Comparison of ENCODE assay signal across 1 cellular context in the genomic region with DNA sequence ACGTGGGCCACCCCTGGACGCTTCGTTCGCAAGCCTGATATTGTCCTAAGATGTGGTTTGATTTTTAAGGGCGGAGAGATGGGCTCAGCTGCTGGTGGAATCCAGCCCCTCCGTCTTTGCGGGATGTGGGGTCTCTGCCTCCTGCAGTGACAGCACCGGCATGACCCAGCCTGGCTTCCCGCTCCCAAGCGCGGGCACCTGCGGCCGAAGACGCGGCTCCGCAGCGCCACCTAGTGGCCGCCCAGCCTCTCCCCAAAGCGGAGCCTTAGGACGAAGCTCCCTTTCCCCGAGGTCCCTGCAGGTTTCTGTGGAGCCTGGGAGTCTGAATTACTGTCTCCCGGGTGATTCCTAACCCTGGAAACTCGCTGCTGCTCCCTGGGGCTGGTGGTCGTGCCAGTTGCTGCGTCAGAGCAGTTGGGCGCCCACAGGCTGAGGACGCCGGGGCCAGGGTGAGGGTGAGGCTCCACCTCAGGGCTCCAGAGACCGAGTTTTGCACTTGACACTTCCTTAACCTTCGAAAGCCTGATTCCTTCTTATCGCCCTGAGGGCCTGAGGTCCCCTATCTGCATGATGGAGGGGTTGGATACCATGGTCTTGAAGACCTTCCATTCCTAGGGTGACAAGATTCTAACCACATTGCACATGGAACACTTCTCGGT.
A peak's percentile ranks its signal among the peaks of the same experiment; 100 is the strongest.
TF ChIP-seq lines count a peak whose summit lies in the region.

No MANE protein-coding gene starts in this region.

TF ChIP-seq in HepG2, 621 proteins besides CTCF, POLR2A, EP300 and RAD21 (continued from another document and continues in another):
- TF ChIP-seq, protein P1, sequence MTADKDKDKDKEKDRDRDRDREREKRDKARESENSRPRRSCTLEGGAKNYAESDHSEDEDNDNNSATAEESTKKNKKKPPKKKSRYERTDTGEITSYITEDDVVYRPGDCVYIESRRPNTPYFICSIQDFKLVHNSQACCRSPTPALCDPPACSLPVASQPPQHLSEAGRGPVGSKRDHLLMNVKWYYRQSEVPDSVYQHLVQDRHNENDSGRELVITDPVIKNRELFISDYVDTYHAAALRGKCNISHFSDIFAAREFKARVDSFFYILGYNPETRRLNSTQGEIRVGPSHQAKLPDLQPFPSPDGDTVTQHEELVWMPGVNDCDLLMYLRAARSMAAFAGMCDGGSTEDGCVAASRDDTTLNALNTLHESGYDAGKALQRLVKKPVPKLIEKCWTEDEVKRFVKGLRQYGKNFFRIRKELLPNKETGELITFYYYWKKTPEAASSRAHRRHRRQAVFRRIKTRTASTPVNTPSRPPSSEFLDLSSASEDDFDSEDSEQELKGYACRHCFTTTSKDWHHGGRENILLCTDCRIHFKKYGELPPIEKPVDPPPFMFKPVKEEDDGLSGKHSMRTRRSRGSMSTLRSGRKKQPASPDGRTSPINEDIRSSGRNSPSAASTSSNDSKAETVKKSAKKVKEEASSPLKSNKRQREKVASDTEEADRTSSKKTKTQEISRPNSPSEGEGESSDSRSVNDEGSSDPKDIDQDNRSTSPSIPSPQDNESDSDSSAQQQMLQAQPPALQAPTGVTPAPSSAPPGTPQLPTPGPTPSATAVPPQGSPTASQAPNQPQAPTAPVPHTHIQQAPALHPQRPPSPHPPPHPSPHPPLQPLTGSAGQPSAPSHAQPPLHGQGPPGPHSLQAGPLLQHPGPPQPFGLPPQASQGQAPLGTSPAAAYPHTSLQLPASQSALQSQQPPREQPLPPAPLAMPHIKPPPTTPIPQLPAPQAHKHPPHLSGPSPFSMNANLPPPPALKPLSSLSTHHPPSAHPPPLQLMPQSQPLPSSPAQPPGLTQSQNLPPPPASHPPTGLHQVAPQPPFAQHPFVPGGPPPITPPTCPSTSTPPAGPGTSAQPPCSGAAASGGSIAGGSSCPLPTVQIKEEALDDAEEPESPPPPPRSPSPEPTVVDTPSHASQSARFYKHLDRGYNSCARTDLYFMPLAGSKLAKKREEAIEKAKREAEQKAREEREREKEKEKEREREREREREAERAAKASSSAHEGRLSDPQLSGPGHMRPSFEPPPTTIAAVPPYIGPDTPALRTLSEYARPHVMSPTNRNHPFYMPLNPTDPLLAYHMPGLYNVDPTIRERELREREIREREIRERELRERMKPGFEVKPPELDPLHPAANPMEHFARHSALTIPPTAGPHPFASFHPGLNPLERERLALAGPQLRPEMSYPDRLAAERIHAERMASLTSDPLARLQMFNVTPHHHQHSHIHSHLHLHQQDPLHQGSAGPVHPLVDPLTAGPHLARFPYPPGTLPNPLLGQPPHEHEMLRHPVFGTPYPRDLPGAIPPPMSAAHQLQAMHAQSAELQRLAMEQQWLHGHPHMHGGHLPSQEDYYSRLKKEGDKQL (CRISPR knock-in tag; IDR thresholded peaks at IDR 0.05; ENCODE audit: low read depth), result no peak
- TF ChIP-seq, protein P2, sequence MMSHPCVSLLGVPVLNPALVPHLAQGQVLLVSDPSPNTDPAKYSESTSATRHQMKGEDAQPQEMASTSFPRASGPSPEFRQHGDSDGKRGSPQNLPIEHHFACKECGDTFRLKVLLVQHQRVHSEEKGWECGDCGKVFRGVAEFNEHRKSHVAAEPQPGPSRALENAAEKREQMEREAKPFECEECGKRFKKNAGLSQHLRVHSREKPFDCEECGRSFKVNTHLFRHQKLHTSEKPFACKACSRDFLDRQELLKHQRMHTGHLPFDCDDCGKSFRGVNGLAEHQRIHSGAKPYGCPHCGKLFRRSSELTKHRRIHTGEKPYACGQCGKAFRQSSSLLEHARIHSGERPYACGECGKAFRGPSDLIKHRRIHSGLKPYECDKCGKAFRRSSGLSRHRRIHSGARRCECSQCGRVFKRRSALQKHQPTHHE (CRISPR knock-in tag; IDR thresholded peaks at IDR 0.05; ENCODE audit: borderline replicate concordance), result no peak
- TF ChIP-seq ERF (CRISPR knock-in tag; IDR thresholded peaks at IDR 0.05) (no peak), ZNF605 (CRISPR knock-in tag; IDR thresholded peaks at IDR 0.05) (0 out of 2 replicates have a peak, but pooled peaks have one; percentile 16), MBNL3 (CRISPR knock-in tag; conservative IDR thresholded peaks at IDR 0.05) (no peak), BRD4 (CRISPR knock-in tag; IDR thresholded peaks at IDR 0.05) (no peak), HNRNPH1 (optimal IDR thresholded peaks at IDR 0.05; ENCODE audit: low read depth, low read length) (no peak), HOXA3 (CRISPR knock-in tag; IDR thresholded peaks at IDR 0.05) (no peak), ZBTB37 (CRISPR knock-in tag; IDR thresholded peaks at IDR 0.05) (no peak), MEIS1 (CRISPR knock-in tag; IDR thresholded peaks at IDR 0.05; ENCODE audit: borderline replicate concordance) (no peak), TFDP1 (CRISPR knock-in tag; IDR thresholded peaks at IDR 0.05; ENCODE audit: borderline replicate concordance) (peak; percentile 73; the same call in 1 of the 2 replicates), KDM5B (CRISPR knock-in tag; IDR thresholded peaks at IDR 0.05; ENCODE audit: borderline replicate concordance) (peak; percentile 18; the same call in 1 of the 2 replicates), CREB1 (IDR thresholded peaks at IDR 0.05) (no peak), CREB1 (CRISPR knock-in tag; IDR thresholded peaks at IDR 0.05) (no peak), ZNF501 (CRISPR knock-in tag; IDR thresholded peaks at IDR 0.05) (0 out of 2 replicates have a peak, but pooled peaks have one; percentile 32), STAG1 (CRISPR knock-in tag; IDR thresholded peaks at IDR 0.05) (peak; percentile 75), CC2D1A (CRISPR knock-in tag; IDR thresholded peaks at IDR 0.05) (no peak), SRSF9 (IDR thresholded peaks at IDR 0.05; ENCODE audit: borderline replicate concordance, insufficient read depth, low read depth, low read length, poor library complexity, severe bottlenecking) (no peak), NKX3-1 (CRISPR knock-in tag; IDR thresholded peaks at IDR 0.05) (no peak), ZNF577 (CRISPR knock-in tag; IDR thresholded peaks at IDR 0.05; ENCODE audit: borderline replicate concordance, low read depth) (no peak), ZNF121 (CRISPR knock-in tag; IDR thresholded peaks at IDR 0.05) (no peak), PATZ1 (CRISPR knock-in tag; IDR thresholded peaks at IDR 0.05) (no peak), ZNF7 (CRISPR knock-in tag; IDR thresholded peaks at IDR 0.05) (no peak), KLF15 (CRISPR knock-in tag; IDR thresholded peaks at IDR 0.05; ENCODE audit: borderline replicate concordance) (no peak), ZNF18 (CRISPR knock-in tag; IDR thresholded peaks at IDR 0.05; ENCODE audit: insufficient replicate concordance) (no peak), NFATC3 (CRISPR knock-in tag; IDR thresholded peaks at IDR 0.05) (peak; percentile 73; the same call in 1 of the 2 replicates), PHF8 (CRISPR knock-in tag; IDR thresholded peaks at IDR 0.05) (0 out of 2 replicates have a peak, but pooled peaks have one; percentile 16), ZNF598 (CRISPR knock-in tag; IDR thresholded peaks at IDR 0.05; ENCODE audit: borderline replicate concordance) (peak; percentile 84; the same call in 1 of the 2 replicates), NCOA5 (CRISPR knock-in tag; IDR thresholded peaks at IDR 0.05) (no peak), HNF1B (CRISPR knock-in tag; IDR thresholded peaks at IDR 0.05) (no peak), FOSL1 (CRISPR knock-in tag; IDR thresholded peaks at IDR 0.05; ENCODE audit: borderline replicate concordance) (no peak), MTA1 (CRISPR knock-in tag; IDR thresholded peaks at IDR 0.05; ENCODE audit: borderline replicate concordance) (no peak)
- TF ChIP-seq, protein P3, sequence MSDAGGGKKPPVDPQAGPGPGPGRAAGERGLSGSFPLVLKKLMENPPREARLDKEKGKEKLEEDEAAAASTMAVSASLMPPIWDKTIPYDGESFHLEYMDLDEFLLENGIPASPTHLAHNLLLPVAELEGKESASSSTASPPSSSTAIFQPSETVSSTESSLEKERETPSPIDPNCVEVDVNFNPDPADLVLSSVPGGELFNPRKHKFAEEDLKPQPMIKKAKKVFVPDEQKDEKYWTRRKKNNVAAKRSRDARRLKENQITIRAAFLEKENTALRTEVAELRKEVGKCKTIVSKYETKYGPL (CRISPR knock-in tag; IDR thresholded peaks at IDR 0.05), result no peak
- TF ChIP-seq, protein P4, sequence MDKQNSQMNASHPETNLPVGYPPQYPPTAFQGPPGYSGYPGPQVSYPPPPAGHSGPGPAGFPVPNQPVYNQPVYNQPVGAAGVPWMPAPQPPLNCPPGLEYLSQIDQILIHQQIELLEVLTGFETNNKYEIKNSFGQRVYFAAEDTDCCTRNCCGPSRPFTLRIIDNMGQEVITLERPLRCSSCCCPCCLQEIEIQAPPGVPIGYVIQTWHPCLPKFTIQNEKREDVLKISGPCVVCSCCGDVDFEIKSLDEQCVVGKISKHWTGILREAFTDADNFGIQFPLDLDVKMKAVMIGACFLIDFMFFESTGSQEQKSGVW (CRISPR knock-in tag; IDR thresholded peaks at IDR 0.05; ENCODE audit: borderline replicate concordance), result no peak
- TF ChIP-seq, protein P5, sequence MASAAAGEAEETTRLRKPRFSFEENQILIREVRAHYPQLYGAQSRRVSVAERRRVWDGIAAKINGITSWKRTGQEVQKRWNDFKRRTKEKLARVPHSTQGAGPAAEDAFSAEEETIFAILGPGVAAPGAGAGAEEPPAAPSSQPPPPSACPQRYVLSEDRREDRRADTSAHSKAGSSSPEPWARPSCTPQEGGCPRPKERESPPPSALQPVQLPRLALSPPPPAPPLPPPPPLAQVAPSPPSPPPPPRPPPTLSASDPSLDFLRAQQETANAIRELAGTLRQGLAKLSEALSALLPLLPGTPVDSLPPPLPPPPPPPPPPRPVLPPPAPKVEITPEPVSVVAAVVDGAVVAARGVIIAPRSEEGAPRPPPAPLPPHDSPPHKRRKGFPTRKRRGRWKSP (CRISPR knock-in tag; IDR thresholded peaks at IDR 0.05), result no peak
- TF ChIP-seq, protein P6, sequence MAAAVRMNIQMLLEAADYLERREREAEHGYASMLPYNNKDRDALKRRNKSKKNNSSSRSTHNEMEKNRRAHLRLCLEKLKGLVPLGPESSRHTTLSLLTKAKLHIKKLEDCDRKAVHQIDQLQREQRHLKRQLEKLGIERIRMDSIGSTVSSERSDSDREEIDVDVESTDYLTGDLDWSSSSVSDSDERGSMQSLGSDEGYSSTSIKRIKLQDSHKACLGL (CRISPR knock-in tag; IDR thresholded peaks at IDR 0.05), result 0 out of 2 replicates have a peak, but pooled peaks have one; percentile 28
- TF ChIP-seq, protein P7, sequence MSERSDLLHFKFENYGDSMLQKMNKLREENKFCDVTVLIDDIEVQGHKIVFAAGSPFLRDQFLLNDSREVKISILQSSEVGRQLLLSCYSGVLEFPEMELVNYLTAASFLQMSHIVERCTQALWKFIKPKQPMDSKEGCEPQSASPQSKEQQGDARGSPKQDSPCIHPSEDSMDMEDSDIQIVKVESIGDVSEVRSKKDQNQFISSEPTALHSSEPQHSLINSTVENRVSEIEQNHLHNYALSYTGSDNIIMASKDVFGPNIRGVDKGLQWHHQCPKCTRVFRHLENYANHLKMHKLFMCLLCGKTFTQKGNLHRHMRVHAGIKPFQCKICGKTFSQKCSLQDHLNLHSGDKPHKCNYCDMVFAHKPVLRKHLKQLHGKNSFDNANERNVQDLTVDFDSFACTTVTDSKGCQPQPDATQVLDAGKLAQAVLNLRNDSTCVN (CRISPR knock-in tag; IDR thresholded peaks at IDR 0.05; ENCODE audit: borderline replicate concordance), result 0 out of 2 replicates have a peak, but pooled peaks have one; percentile 34
